In genomic region chr15:40058476-40059140, GRCh38 we compare ENCODE assay signal across 13 cellular contexts. TPM values are rescaled to one million over a fixed set of nuclear protein-coding genes. Genes with fewer than 3 reads are reported as not detected.
DNase-seq lines count a peak whose midpoint lies in the region; ATAC-seq, FAIRE-seq and TF ChIP-seq lines count a peak whose summit lies in the region.
"Had no signal": no experiment of that assay in that cellular context is flagged by ENCODE, and none has a peak within 500 bp of the region (broad histone marks: within the 10 kb centered on the region; RNA-seq: fewer than 3 reads in every experiment).

No MANE protein-coding gene starts in this region.

- intact Hi-C loops in transverse colon (cut with DNase I; ENCODE audit: low total_unique reads), result loop anchor here (2.0 kb wide), 1 partner anchor 68 kb away; no protein-coding TSS in a partner anchor

- peaks cover 27% of the 10 kb centered on the region for H3K4me1 Mint-ChIP-seq in astrocyte (ENCODE audit: low read depth, unreplicated experiment)
- peaks cover 45% of the 10 kb centered on the region for H3K4me1 Mint-ChIP-seq in nephron progenitor cell

- H3K27ac ChIP-seq in astrocyte (ENCODE audit: low read depth, low read length) (no peak overlapping the region), transverse colon (no peak overlapping the region)
- H3K27ac ChIP-seq: A549, SK-N-MC had no signal

- H3K4me1 ChIP-seq in astrocyte (ENCODE audit: insufficient read depth, low read length) (peaks cover 21% of the 10 kb centered on the region), transverse colon (peaks cover 12 to 28% (median 22%) of the 10 kb centered on the region in 4 donors)

- peak overlapping the region; percentile 3 for H3K4me2 ChIP-seq in astrocyte (ENCODE audit: low read length)
- H3K4me2 ChIP-seq: A549 had no signal

- H3K4me3 Mint-ChIP-seq in astrocyte (ENCODE audit: unreplicated experiment) (peak overlapping the region; percentile 27), nephron progenitor cell (no peak overlapping the region)
- H3K4me3 Mint-ChIP-seq: immature natural killer cell had no signal

- no peak for DNase-seq in activated CD4-positive, CD25-positive, alpha-beta regulatory T cell treated with anti-CD3 and anti-CD28 coated beads, Interleukin-2, amount 50 U/mL, for 72 hours
- DNase-seq in LHCN-M2 (ENCODE audit: low read depth) (peak; percentile 81), astrocyte (ENCODE audit: low read depth) (peak; percentile 50), nephron progenitor cell (no peak), transverse colon (no peak), Kasumi-1 (lab: John Stamatoyannopoulos, UW) (no peak)
- DNase-seq: immature natural killer cell; stimulated activated CD4-positive, alpha-beta T cell treated with anti-CD3 and anti-CD28 coated beads, Interleukin-12 subunit alpha, Interleukin-12 subunit beta, amount 100 ng/mL, for 4 hours had no signal

- H3K36me3 ChIP-seq in astrocyte (ENCODE audit: insufficient read depth, low read length) (no peaks in the 10 kb centered on the region), transverse colon (no peaks in the 10 kb centered on the region)

- H3K79me2 ChIP-seq in astrocyte (ENCODE audit: insufficient read depth, low read length), result no peaks in the 10 kb centered on the region

- ATAC-seq in activated CD4-positive, CD25-positive, alpha-beta regulatory T cell treated with anti-CD3 and anti-CD28 coated beads, Interleukin-2, amount 50 U/mL, for 24 hours, result peak; percentile 63 to 70
- no peak for ATAC-seq in GM21528 (IDR thresholded peaks at IDR 0.05; ENCODE audit: low FRiP score, unreplicated experiment)
- ATAC-seq: A549, K562 had no signal

- H3K36me3 Mint-ChIP-seq in astrocyte (ENCODE audit: low read depth, unreplicated experiment), result peaks cover 5% of the 10 kb centered on the region
- no peaks in the 10 kb centered on the region for H3K36me3 Mint-ChIP-seq in nephron progenitor cell (ENCODE audit: low read depth)
- H3K36me3 Mint-ChIP-seq: immature natural killer cell had no signal

- H3K4me3 ChIP-seq in astrocyte (ENCODE audit: insufficient read depth, low read depth, low read length), result no peak overlapping the region
- H3K4me3 ChIP-seq in transverse colon, result no peak overlapping the region
- H3K4me3 ChIP-seq: A549, K562, SK-N-MC had no signal

- in situ Hi-C loops in transverse colon (cut with MboI; ENCODE audit: low pct_ligation_motif_present in 1 of 4, low pct_unique_long_range_greater_than_20kb in 1 of 4, low sequenced_read_pairs in 3 of 4), result loop anchor here in 1 of 4 donors (10.0 kb wide), 1 partner anchor 46 kb away; the partner anchor contains the start of gene BMF

- TF ChIP-seq POLR2A in transverse colon (IDR thresholded peaks at IDR 0.05), result no peak

- WGBS in transverse colon (ENCODE audit: low coverage in 1 of 2), 2 donors, result 74 to 77% methylated on average over 3 of the region's 3 CpGs

- H3K27ac Mint-ChIP-seq in astrocyte (ENCODE audit: unreplicated experiment), result no peak overlapping the region
- H3K27ac Mint-ChIP-seq in nephron progenitor cell, result peak overlapping the region; percentile 25
- H3K27ac Mint-ChIP-seq: immature natural killer cell had no signal

- H3K9me3 ChIP-seq in astrocyte (ENCODE audit: insufficient read depth, low read depth, low read length), result no peaks in the 10 kb centered on the region
- H3K9me3 ChIP-seq in transverse colon, result no peaks in the 10 kb centered on the region
- H3K9me3 ChIP-seq: A549 had no signal

- no peak overlapping the region for H3K9ac ChIP-seq in astrocyte (ENCODE audit: low read length)

- TF ChIP-seq CTCF in astrocyte (IDR thresholded peaks at IDR 0.05; ENCODE audit: insufficient read depth, low read depth, low read length) (no peak), nephron progenitor cell (IDR thresholded peaks at IDR 0.05) (no peak), transverse colon (IDR thresholded peaks at IDR 0.05) (no peak)

- no peaks in the 10 kb centered on the region for H3K9me3 Mint-ChIP-seq in astrocyte (ENCODE audit: unreplicated experiment)
- no peaks in the 10 kb centered on the region for H3K9me3 Mint-ChIP-seq in nephron progenitor cell
- H3K9me3 Mint-ChIP-seq: immature natural killer cell had no signal

- no peaks in the 10 kb centered on the region for H3K27me3 ChIP-seq in astrocyte (ENCODE audit: insufficient read depth, low read length)
- H3K27me3 ChIP-seq in transverse colon, result no peaks in the 10 kb centered on the region

- FAIRE-seq in astrocyte (lab: Jason Lieb, UNC), result no peak
- FAIRE-seq: A549, K562 had no signal

- no peaks in the 10 kb centered on the region for H3K27me3 Mint-ChIP-seq in astrocyte (ENCODE audit: low read depth, unreplicated experiment)
- peaks cover 5% of the 10 kb centered on the region for H3K27me3 Mint-ChIP-seq in nephron progenitor cell (ENCODE audit: low read depth, poor library complexity)

- TF ChIP-seq EP300 in transverse colon (IDR thresholded peaks at IDR 0.05; ENCODE audit: low read depth), result no peak

- no peak overlapping the region for H2AFZ ChIP-seq in astrocyte (ENCODE audit: low read depth, low read length)

- no peaks in the 10 kb centered on the region for H4K20me1 ChIP-seq in astrocyte (ENCODE audit: insufficient read depth, low read length)

RNA-seq across cellular contexts. Expression of gene SRP14, which starts 19.6 kb away (rescaled TPM):
- total RNA-seq in LHCN-M2 (2014; rRNA removed), result 215 and 238 TPM in 2 replicates
- polyA plus RNA-seq in LHCN-M2 (2012), result 412 TPM
- 279 and 320 TPM in 2 replicates for total RNA-seq in astrocyte
- 100 to 1,000 TPM; 216 to 511 (median 283) TPM for total RNA-seq in transverse colon

RNA-seq across cellular contexts. Expression of gene BMF, which starts 50.1 kb away (rescaled TPM):
- 3.3 and 8.7 TPM in 2 replicates for total RNA-seq in LHCN-M2 (2014; rRNA removed)
- 4.0 TPM for polyA plus RNA-seq in LHCN-M2 (2012)
- total RNA-seq in astrocyte, result 31.0 and 31.8 TPM in 2 replicates
- 10 to 100 TPM; 13.3 to 35.4 (median 25.1) TPM for total RNA-seq in transverse colon

Comparison
In these comparisons a context has a peak if more than half of its experiments do, and no peak if none do; other contexts are left out.
1. DNase-seq: peak in LHCN-M2 (single experiment) and astrocyte (single experiment); none in activated CD4-positive, CD25-positive, alpha-beta regulatory T cell treated with anti-CD3 and anti-CD28 coated beads, Interleukin-2, amount 50 U/mL, for 72 hours (single experiment), nephron progenitor cell (single experiment), transverse colon (single experiment) and Kasumi-1 (0 of 2).